In genomic region chr12:7460375-7461259, GRCh38 we compare ENCODE assay signal across 8 cellular contexts. TPM values are rescaled to one million over a fixed set of nuclear protein-coding genes. Genes with fewer than 3 reads are reported as not detected.
DNase-seq lines count a peak whose midpoint lies in the region; ATAC-seq and TF ChIP-seq lines count a peak whose summit lies in the region.

No MANE protein-coding gene starts in this region.

- TF ChIP-seq CTCF in AG09319 (IDR thresholded peaks at IDR 0.05; ENCODE audit: low read depth, low read length), result peak; percentile 86
- TF ChIP-seq CTCF in VCaP (conservative IDR thresholded peaks at IDR 0.05), result peak; percentile 95

- DNase-seq in AG09319 (ENCODE audit: extremely low read depth, low read depth) (peak; percentile 10), NCI-H1092 treated with DMSO at 0.1 percent for 48 hours (lab: John Stamatoyannopoulos, UW) (peak; percentile 42), cerebellar cortex (ENCODE audit: low spot score) (peak; percentile 23), left lobe of liver (ENCODE audit: low spot score) (no peak)
- peak; percentile 20 for DNase-seq in stimulated activated CD8-positive, alpha-beta memory T cell treated with anti-CD3 and anti-CD28 coated beads, Interleukin-12 subunit alpha, Interleukin-12 subunit beta, amount 100 ng/mL, for 1 hour (ENCODE audit: low read depth)

- ATAC-seq in GM18909 (IDR thresholded peaks at IDR 0.05; ENCODE audit: poor library complexity, unreplicated experiment), result peak; percentile 57
- peak; percentile 99 for ATAC-seq in left lobe of liver
- no peak for ATAC-seq in HG03571 (IDR thresholded peaks at IDR 0.05; ENCODE audit: unreplicated experiment)

- peak overlapping the region; percentile 55 for H3K27ac ChIP-seq in VCaP

RNA-seq across cellular contexts. Expression of gene CD163L1, which starts 16.7 kb away (rescaled TPM):
- total RNA-seq in left lobe of liver, result 0.78 TPM

RNA-seq across cellular contexts. Expression of gene CD163, which starts 43.0 kb away (rescaled TPM):
- 52.2 TPM for total RNA-seq in left lobe of liver
